ENCODE assay signal across 13 cellular contexts in the genomic region with DNA sequence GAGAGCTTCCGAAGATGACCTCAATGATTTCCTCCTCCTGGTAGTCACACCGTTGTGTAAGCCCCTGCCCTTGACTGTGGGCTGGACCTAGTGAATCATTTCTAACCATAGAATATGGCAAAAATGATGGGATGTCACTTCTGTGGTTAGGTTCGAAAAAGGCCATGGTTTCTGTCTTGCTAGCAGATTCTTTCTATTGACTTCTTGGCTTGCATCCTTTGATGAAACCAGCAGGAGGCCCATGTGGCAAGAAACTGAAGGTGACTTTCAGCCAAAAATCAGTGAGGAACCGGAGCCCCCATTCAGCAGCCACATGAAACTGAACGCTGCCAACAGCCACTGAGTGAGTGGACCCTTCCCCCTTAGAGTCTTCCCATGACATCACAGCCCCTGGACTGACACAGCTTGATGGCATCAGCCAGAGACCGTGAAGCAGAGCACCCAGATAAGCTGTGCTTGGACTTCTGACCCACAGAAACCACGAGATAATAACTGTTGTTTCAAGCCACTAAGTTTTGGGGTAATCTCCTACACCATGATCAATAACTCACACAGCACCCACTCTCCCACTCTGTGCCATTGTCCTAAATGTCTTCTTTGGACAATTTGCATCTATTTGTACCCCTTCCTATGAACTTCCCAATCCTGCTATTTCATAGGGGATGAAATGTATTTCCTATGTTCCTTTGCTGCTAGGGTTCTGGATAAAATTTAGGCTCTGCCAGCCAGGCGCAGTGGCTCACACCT.
A peak's percentile ranks its signal among the peaks of the same experiment; 100 is the strongest.
DNase-seq lines count a peak whose midpoint lies in the region; ATAC-seq and TF ChIP-seq lines count a peak whose summit lies in the region.
"Had no signal": no experiment of that assay in that cellular context is flagged by ENCODE, and none has a peak within 500 bp of the region (broad histone marks: within the 10 kb centered on the region; RNA-seq: fewer than 3 reads in every experiment).

No MANE protein-coding gene starts in this region.

- peak; percentile 59 for DNase-seq in AG10803 (ENCODE audit: low read depth)
- DNase-seq in DMS79 treated with DMSO at 0.1 percent for 48 hours (lab: John Stamatoyannopoulos, UW) = no peak
- no peak for DNase-seq in sciatic nerve (ENCODE audit: low spot score)
- no peak for DNase-seq in stomach
- DNase-seq in effector CD8-positive, alpha-beta T cell (lab: John Stamatoyannopoulos, UW) = no peak
- DNase-seq: HCEC 1CT, immature natural killer cell, NCI-H1436 had no signal

- WGBS in stomach, 5 donors = 73 to 83% (median 82%) methylated on average over 8 of the region's 8 CpGs

- no peaks in the 10 kb centered on the region for H3K27me3 ChIP-seq in stomach
- H3K27me3 ChIP-seq: BLaER1 treated with 17β-estradiol and CSF1 and Interleukin-3, amounts not matched to agents 10 nM and 100 nM had no signal

- no peak for TF ChIP-seq EP300 in stomach (IDR thresholded peaks at IDR 0.05)

- ATAC-seq in GM18873 (IDR thresholded peaks at IDR 0.05; ENCODE audit: low FRiP score, unreplicated experiment) (peak; percentile 78), HG02610 (IDR thresholded peaks at IDR 0.05; ENCODE audit: unreplicated experiment) (peak; percentile 79), HG03565 (IDR thresholded peaks at IDR 0.05; ENCODE audit: unreplicated experiment) (peak; percentile 88), sciatic nerve (no peak)
- ATAC-seq: SK-N-SH treated with all-trans-retinoic acid at 6 μM for 48 hours had no signal

- H3K4me3 ChIP-seq in AG10803 (ENCODE audit: low read length) (no peak overlapping the region), stomach (no peak overlapping the region)
- H3K4me3 ChIP-seq: BLaER1 treated with 17β-estradiol and CSF1 and Interleukin-3, amounts not matched to agents 10 nM and 100 nM had no signal

- intact Hi-C loops in sciatic nerve (cut with DNase I) (no loop called here), stomach (cut with DNase I; ENCODE audit: low total_unique reads) (no loop called here)

- H3K36me3 ChIP-seq in stomach = peaks cover 0 to 9% (median 0%) of the 10 kb centered on the region in 4 donors

- H3K4me1 ChIP-seq in stomach = peaks cover 0 to 7% (median 0%) of the 10 kb centered on the region in 4 donors

- TF ChIP-seq CTCF in AG10803 (conservative IDR thresholded peaks at IDR 0.05; ENCODE audit: low read length) (peak; percentile 24; the same call in 1 of the 2 replicates), stomach (IDR thresholded peaks at IDR 0.05) (no peak)

- H3K9me3 ChIP-seq in stomach = no peaks in the 10 kb centered on the region

- TF ChIP-seq POLR2A in stomach (IDR thresholded peaks at IDR 0.05) = no peak

- no peak overlapping the region for H3K27ac ChIP-seq in stomach
- H3K27ac ChIP-seq: BLaER1 treated with 17β-estradiol and CSF1 and Interleukin-3, amounts not matched to agents 10 nM and 100 nM had no signal
